In the genomic region with DNA sequence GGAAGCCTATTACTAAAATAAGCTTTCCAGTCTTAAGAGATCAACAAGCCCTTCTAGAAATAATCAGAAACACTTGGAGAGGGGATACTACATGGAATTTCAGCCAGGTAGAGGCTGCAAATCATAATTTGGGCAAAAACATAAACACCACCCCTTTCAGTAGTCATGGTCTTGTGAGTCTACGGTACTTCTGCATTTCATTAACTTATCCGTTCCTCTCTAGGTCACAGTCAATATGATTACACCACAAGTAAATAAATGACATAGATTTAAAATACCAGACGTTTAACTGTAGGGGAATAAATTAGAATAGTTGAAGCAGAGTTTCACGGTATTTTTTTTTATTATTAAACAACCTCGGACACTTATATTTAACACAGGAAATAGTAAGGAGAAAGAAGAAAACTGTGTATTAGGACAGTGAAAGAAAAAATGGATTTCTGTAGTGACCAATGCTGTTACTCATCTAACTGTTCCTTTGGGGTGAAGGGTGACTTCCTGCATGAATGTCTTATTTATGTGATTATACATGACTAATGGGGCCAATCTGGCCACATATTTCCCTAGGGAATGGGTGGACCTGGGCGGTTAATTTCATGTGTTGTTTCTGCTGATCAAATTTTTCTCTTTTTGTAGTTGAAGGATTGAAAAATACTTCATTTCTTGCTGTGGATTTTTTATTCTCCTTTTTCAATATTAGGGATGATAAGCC, we compare ENCODE assay signal across 14 cellular contexts.
A peak's percentile ranks its signal among the peaks of the same experiment; 100 is the strongest.
DNase-seq lines count a peak whose midpoint lies in the region; ATAC-seq and TF ChIP-seq lines count a peak whose summit lies in the region.
"Had no signal": no experiment of that assay in that cellular context is flagged by ENCODE, and none has a peak within 500 bp of the region (broad histone marks: within the 10 kb centered on the region; RNA-seq: fewer than 3 reads in every experiment).

No MANE protein-coding gene starts in this region.

- no peak overlapping the region for H3K4me3 Mint-ChIP-seq in CD14-positive monocyte
- no peak overlapping the region for H3K4me3 Mint-ChIP-seq in activated naive CD8-positive, alpha-beta T cell treated with anti-CD3 and anti-CD28 coated beads, Interleukin-2, amount 50 U/mL, for 24 hours
- H3K4me3 Mint-ChIP-seq: brain had no signal

- H3K27me3 ChIP-seq in MG63 (no peaks in the 10 kb centered on the region), brain microvascular endothelial cell (replicated peaks) (no peaks in the 10 kb centered on the region)
- H3K27me3 ChIP-seq: gastrocnemius medialis had no signal

- DNase-seq in CD14-positive monocyte (ENCODE audit: low spot score), result no peak
- peak; percentile 52 for DNase-seq in MG63
- DNase-seq in brain microvascular endothelial cell, result peak; percentile 94
- peak; percentile 31 for DNase-seq in myocyte (ENCODE audit: low read depth)
- no peak for DNase-seq in GM19240 (ENCODE audit: insufficient read length, low spot score)
- no peak for DNase-seq in KBM-7
- no peak for DNase-seq in activated naive CD8-positive, alpha-beta T cell treated with anti-CD3 and anti-CD28 coated beads, Interleukin-2, amount 50 U/mL, for 24 hours
- DNase-seq: activated CD8-positive, alpha-beta memory T cell treated with anti-CD3 and anti-CD28 coated beads, Interleukin-2, amount 50 U/mL, for 48 hours; DND-41; NCI-H526 had no signal

- H3K27me3 Mint-ChIP-seq in CD14-positive monocyte (ENCODE audit: low read depth in 3 of 3), result no peaks in the 10 kb centered on the region
- no peaks in the 10 kb centered on the region for H3K27me3 Mint-ChIP-seq in activated naive CD8-positive, alpha-beta T cell treated with anti-CD3 and anti-CD28 coated beads, Interleukin-2, amount 50 U/mL, for 24 hours

- H3K9me3 Mint-ChIP-seq in CD14-positive monocyte, result peaks cover 0 to 9% (median 1%) of the 10 kb centered on the region in 7 donors
- H3K9me3 Mint-ChIP-seq in activated naive CD8-positive, alpha-beta T cell treated with anti-CD3 and anti-CD28 coated beads, Interleukin-2, amount 50 U/mL, for 24 hours, result peaks cover 5% of the 10 kb centered on the region

- H3K9me3 ChIP-seq in MG63, result no peaks in the 10 kb centered on the region
- H3K9me3 ChIP-seq: gastrocnemius medialis, prostate gland had no signal

- H3K36me3 Mint-ChIP-seq in CD14-positive monocyte, result peaks cover 0 to 2% of the 10 kb centered on the region in 2 donors
- no peaks in the 10 kb centered on the region for H3K36me3 Mint-ChIP-seq in activated naive CD8-positive, alpha-beta T cell treated with anti-CD3 and anti-CD28 coated beads, Interleukin-2, amount 50 U/mL, for 24 hours (ENCODE audit: low read depth)
- H3K36me3 Mint-ChIP-seq: brain had no signal

- intact Hi-C loops in CD14-positive monocyte (cut with micrococcal nuclease), result no loop called here

- no peak for ATAC-seq in activated naive CD8-positive, alpha-beta T cell treated with anti-CD3 and anti-CD28 coated beads, Interleukin-2, amount 50 U/mL, for 24 hours
- ATAC-seq in GM18870 (IDR thresholded peaks at IDR 0.05; ENCODE audit: unreplicated experiment), result no peak

- H3K27ac Mint-ChIP-seq in CD14-positive monocyte, result peak overlapping the region in 5 of 7 donors; percentile 7 to 73 (median 32)
- H3K27ac Mint-ChIP-seq in activated naive CD8-positive, alpha-beta T cell treated with anti-CD3 and anti-CD28 coated beads, Interleukin-2, amount 50 U/mL, for 24 hours, result no peak overlapping the region

- H3K4me1 Mint-ChIP-seq in CD14-positive monocyte, result peaks cover 10% of the 10 kb centered on the region
- no peaks in the 10 kb centered on the region for H3K4me1 Mint-ChIP-seq in activated naive CD8-positive, alpha-beta T cell treated with anti-CD3 and anti-CD28 coated beads, Interleukin-2, amount 50 U/mL, for 24 hours

- H3K36me3 ChIP-seq in MG63 (no peaks in the 10 kb centered on the region), brain microvascular endothelial cell (replicated peaks) (no peaks in the 10 kb centered on the region)
- H3K36me3 ChIP-seq: gastrocnemius medialis, prostate gland had no signal

- in situ Hi-C loops in brain microvascular endothelial cell (cut with HindIII; ENCODE audit: low pct_ligation_motif_present, low sequenced_read_pairs) (no loop called here), KBM-7 (cut with MboI; ENCODE audit: low pct_unique_long_range_greater_than_20kb, low sequenced_read_pairs) (no loop called here)

- peak overlapping the region; percentile 97 for H3K27ac ChIP-seq in brain microvascular endothelial cell
- H3K27ac ChIP-seq: gastrocnemius medialis, prostate gland had no signal

- no peak for TF ChIP-seq CTCF in CD14-positive monocyte (IDR thresholded peaks at IDR 0.05)
- TF ChIP-seq CTCF in brain microvascular endothelial cell (IDR thresholded peaks at IDR 0.05; ENCODE audit: low read depth, low read length, missing control alignments), result no peak

- H3K4me3 ChIP-seq in MG63 (no peak overlapping the region), brain microvascular endothelial cell (ENCODE audit: low read depth, low read length) (no peak overlapping the region)
- H3K4me3 ChIP-seq: gastrocnemius medialis, prostate gland had no signal

Comparison
In these comparisons a context has a peak if more than half of its experiments do, and no peak if none do; other contexts are left out.
1. DNase-seq: peak in MG63 (single experiment), brain microvascular endothelial cell (single experiment) and myocyte (single experiment); none in CD14-positive monocyte (single experiment), GM19240 (single experiment), KBM-7 (single experiment) and activated naive CD8-positive, alpha-beta T cell treated with anti-CD3 and anti-CD28 coated beads, Interleukin-2, amount 50 U/mL, for 24 hours (single experiment).